ENCODE assay signal across 7 cellular contexts in genomic region chr12:71693651-71694050, GRCh38.
DNase-seq lines count a peak whose midpoint lies in the region; ATAC-seq and TF ChIP-seq lines count a peak whose summit lies in the region.
"Not testable (repeated sequence)": the region's sequence is repeated elsewhere in the genome, so short reads cannot be mapped to it uniquely, and the experiment has no call there.

No MANE protein-coding gene starts in this region.

- not testable (repeated sequence) for H3K4me3 Mint-ChIP-seq in activated naive CD4-positive, alpha-beta T cell treated with anti-CD3 and anti-CD28 coated beads, Interleukin-2, amount 10 ng/mL, durations not matched to agents 7 days and 5 days

- H3K27me3 Mint-ChIP-seq in activated naive CD4-positive, alpha-beta T cell treated with anti-CD3 and anti-CD28 coated beads, Interleukin-2, amount 10 ng/mL, durations not matched to agents 7 days and 5 days, result not testable (repeated sequence)

- not testable (repeated sequence) for H3K79me2 ChIP-seq in KMS-11 (ENCODE audit: insufficient read depth, low read depth)

- not testable (repeated sequence) for H3K4me3 ChIP-seq in KMS-11 (IDR thresholded peaks at IDR 0.05; ENCODE audit: insufficient read depth, low read depth, low read length)
- peak overlapping the region in 1 of 2 donors; percentile 32 for H3K4me3 ChIP-seq in mucosa of rectum (ENCODE audit: low read length in 2 of 2)

- H3K4me1 Mint-ChIP-seq in activated naive CD4-positive, alpha-beta T cell treated with anti-CD3 and anti-CD28 coated beads, Interleukin-2, amount 10 ng/mL, durations not matched to agents 7 days and 5 days, result peaks cover 16% of the 10 kb centered on the region

- not testable (repeated sequence) for H2AFZ ChIP-seq in KMS-11 (ENCODE audit: low read depth)

- not testable (repeated sequence) for H3K4me2 ChIP-seq in KMS-11

- CTCF ChIA-PET in activated naive CD4-positive, alpha-beta T cell treated with anti-CD3 and anti-CD28 coated beads, Interleukin-2, amount 10 ng/mL, durations not matched to agents 7 days and 5 days (lab: Charles Lee), result not testable (repeated sequence)

- not testable (repeated sequence) for DNase-seq in activated naive CD4-positive, alpha-beta T cell treated with anti-CD3 and anti-CD28 coated beads, Interleukin-2, amount 10 ng/mL, durations not matched to agents 7 days and 5 days

- not testable (repeated sequence) for H3K9me3 Mint-ChIP-seq in activated naive CD4-positive, alpha-beta T cell treated with anti-CD3 and anti-CD28 coated beads, Interleukin-2, amount 10 ng/mL, durations not matched to agents 7 days and 5 days

- peak; percentile 13 for ATAC-seq in GM18517 (IDR thresholded peaks at IDR 0.05; ENCODE audit: unreplicated experiment)
- ATAC-seq in GM19463 (IDR thresholded peaks at IDR 0.05; ENCODE audit: unreplicated experiment), result peak; percentile 2
- peak; percentile 6 for ATAC-seq in HG02588 (IDR thresholded peaks at IDR 0.05; ENCODE audit: unreplicated experiment)
- ATAC-seq in HG03064 (IDR thresholded peaks at IDR 0.05; ENCODE audit: low read depth, unreplicated experiment), result peak; percentile 5

- H3K4me1 ChIP-seq in KMS-11 (ENCODE audit: low read depth, poor library complexity, severe bottlenecking) (peaks cover 41% of the 10 kb centered on the region), mucosa of rectum (ENCODE audit: control insufficient read depth in 2 of 2, insufficient read depth in 2 of 2, low read length in 2 of 2) (peaks cover 19 to 24% of the 10 kb centered on the region in 2 donors)

- not testable (repeated sequence) for H3K9ac ChIP-seq in KMS-11; mucosa of rectum (ENCODE audit: low read depth in 1 of 2, low read length in 2 of 2)

- not testable (repeated sequence) for H3K27me3 ChIP-seq in KMS-11 (ENCODE audit: insufficient read depth, low read depth); mucosa of rectum (ENCODE audit: control insufficient read depth in 2 of 2, insufficient read depth in 2 of 2, low read length in 2 of 2)

- H3K36me3 Mint-ChIP-seq in activated naive CD4-positive, alpha-beta T cell treated with anti-CD3 and anti-CD28 coated beads, Interleukin-2, amount 10 ng/mL, durations not matched to agents 7 days and 5 days, result peaks cover 14% of the 10 kb centered on the region

- not testable (repeated sequence) for TF ChIP-seq CTCF in KMS-11 (conservative IDR thresholded peaks at IDR 0.05; ENCODE audit: low read depth, low read length)

- not testable (repeated sequence) for H3K36me3 ChIP-seq in KMS-11 (ENCODE audit: insufficient read depth)
- peaks cover 3 to 13% of the 10 kb centered on the region in 2 donors for H3K36me3 ChIP-seq in mucosa of rectum (ENCODE audit: control insufficient read depth in 2 of 2, insufficient read depth in 2 of 2, low read length in 2 of 2)

- H4K20me1 ChIP-seq in KMS-11 (ENCODE audit: insufficient read depth), result not testable (repeated sequence)

- peak overlapping the region; percentile 5 for H3K27ac Mint-ChIP-seq in activated naive CD4-positive, alpha-beta T cell treated with anti-CD3 and anti-CD28 coated beads, Interleukin-2, amount 10 ng/mL, durations not matched to agents 7 days and 5 days

- not testable (repeated sequence) for H3K9me3 ChIP-seq in mucosa of rectum (ENCODE audit: control insufficient read depth in 2 of 2, low read length in 2 of 2)

- H3K27ac ChIP-seq in KMS-11 (peak overlapping the region; percentile 4; the same call in 1 of the 2 replicates), mucosa of rectum (ENCODE audit: low read depth in 2 of 2, low read length in 2 of 2) (peak overlapping the region; percentile 77 to 84)
